In the genomic region with DNA sequence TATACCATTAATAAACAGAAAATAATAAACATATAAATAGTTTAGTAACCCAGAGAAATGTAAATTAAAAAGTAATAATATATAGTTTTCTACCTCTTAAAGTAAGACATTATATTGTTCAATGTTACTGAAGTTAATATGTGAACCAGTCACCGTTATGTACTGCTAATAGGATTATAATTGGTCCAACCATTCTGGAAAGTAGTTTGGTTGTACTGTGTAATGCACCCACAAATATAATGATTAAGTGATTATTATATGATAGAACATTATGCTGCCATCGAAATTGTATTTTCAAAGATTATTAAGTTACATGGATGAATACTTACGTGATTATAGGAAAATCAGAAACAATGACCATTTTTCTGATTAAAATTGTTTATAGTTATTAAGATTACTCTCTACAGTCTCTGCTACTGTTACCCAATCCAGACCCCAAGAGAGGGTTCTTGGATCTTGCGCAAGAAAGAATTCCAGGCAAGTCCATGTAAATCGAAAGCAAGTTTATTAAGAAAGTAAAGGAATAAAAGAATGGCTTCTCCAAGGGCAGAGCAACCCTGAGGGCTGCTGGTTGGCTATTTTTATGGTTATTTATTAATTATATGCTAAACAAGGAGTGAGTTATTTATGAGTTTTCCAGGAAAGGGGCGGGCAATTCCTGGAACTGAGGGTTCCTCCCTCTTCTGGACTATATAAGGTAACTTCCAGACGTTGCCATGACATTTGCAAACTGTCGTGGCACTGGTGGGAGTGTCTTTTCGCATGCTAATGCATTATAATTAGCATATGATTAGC, we compare ENCODE assay signal across 16 cellular contexts. TPM values are rescaled to one million over a fixed set of nuclear protein-coding genes. Genes with fewer than 3 reads are reported as not detected.
DNase-seq lines count a peak whose midpoint lies in the region; ATAC-seq and TF ChIP-seq lines count a peak whose summit lies in the region.
"Had no signal": no experiment of that assay in that cellular context is flagged by ENCODE, and none has a peak within 500 bp of the region (broad histone marks: within the 10 kb centered on the region; RNA-seq: fewer than 3 reads in every experiment).

No MANE protein-coding gene starts in this region.

- no peaks in the 10 kb centered on the region for H3K4me1 ChIP-seq in colonic mucosa
- H3K4me1 ChIP-seq in iPS DF 6.9 (ENCODE audit: control insufficient read depth, insufficient read depth, low read length), result no peaks in the 10 kb centered on the region
- H3K4me1 ChIP-seq: gastrocnemius medialis, thyroid gland had no signal

- H3K27me3 Mint-ChIP-seq in glutamatergic neuron (ENCODE audit: unreplicated experiment) (peaks cover 2% of the 10 kb centered on the region), type B pancreatic cell (no peaks in the 10 kb centered on the region)
- no peaks in the 10 kb centered on the region for H3K27me3 Mint-ChIP-seq in stimulated activated naive CD8-positive, alpha-beta T cell treated with anti-CD3 and anti-CD28 coated beads, Interleukin-15, amount 100 ng/mL, for 72 hours
- H3K27me3 Mint-ChIP-seq: activated T-cell treated with anti-CD3 and anti-CD28 coated beads, Interleukin-2, amount 50 U/mL, for 24 hours had no signal

- no peaks in the 10 kb centered on the region for H3K4me1 Mint-ChIP-seq in glutamatergic neuron (ENCODE audit: low read depth, unreplicated experiment)
- no peaks in the 10 kb centered on the region for H3K4me1 Mint-ChIP-seq in stimulated activated naive CD8-positive, alpha-beta T cell treated with anti-CD3 and anti-CD28 coated beads, Interleukin-15, amount 100 ng/mL, for 72 hours
- no peaks in the 10 kb centered on the region for H3K4me1 Mint-ChIP-seq in type B pancreatic cell (ENCODE audit: unreplicated experiment)

- H3K27ac Mint-ChIP-seq in glutamatergic neuron (ENCODE audit: unreplicated experiment), result no peak overlapping the region
- H3K27ac Mint-ChIP-seq in stimulated activated naive CD8-positive, alpha-beta T cell treated with anti-CD3 and anti-CD28 coated beads, Interleukin-15, amount 100 ng/mL, for 72 hours, result no peak overlapping the region
- no peak overlapping the region for H3K27ac Mint-ChIP-seq in type B pancreatic cell
- H3K27ac Mint-ChIP-seq: activated T-cell treated with anti-CD3 and anti-CD28 coated beads, Interleukin-2, amount 50 U/mL, for 24 hours had no signal

- TF ChIP-seq CTCF in colonic mucosa (IDR thresholded peaks at IDR 0.05), result no peak
- no peak for TF ChIP-seq CTCF in glutamatergic neuron (IDR thresholded peaks at IDR 0.05; ENCODE audit: partially characterized antibody, unreplicated experiment)
- TF ChIP-seq CTCF in type B pancreatic cell (conservative IDR thresholded peaks at IDR 0.05), result no peak

- H3K36me3 Mint-ChIP-seq in glutamatergic neuron (ENCODE audit: unreplicated experiment) (no peaks in the 10 kb centered on the region), type B pancreatic cell (peaks cover 16% of the 10 kb centered on the region)

- H3K9me3 ChIP-seq in colonic mucosa (no peaks in the 10 kb centered on the region), iPS DF 6.9 (ENCODE audit: control insufficient read depth, insufficient read depth, low read length) (no peaks in the 10 kb centered on the region)
- H3K9me3 ChIP-seq: gastrocnemius medialis, thyroid gland had no signal

- H3K27me3 ChIP-seq in colonic mucosa (no peaks in the 10 kb centered on the region), iPS DF 6.9 (ENCODE audit: control insufficient read depth, insufficient read depth, low read length) (no peaks in the 10 kb centered on the region)
- H3K27me3 ChIP-seq: gastrocnemius medialis, thyroid gland had no signal

- DNase-seq in ELF-1 (ENCODE audit: low read depth, low spot score), result peak; percentile 24
- DNase-seq in colonic mucosa, result peak; percentile 50
- DNase-seq in iPS DF 6.9 (ENCODE audit: low read depth, low spot score), result peak; percentile 7
- peak; percentile 14 for DNase-seq in skeletal muscle cell (ENCODE audit: low read depth)
- DNase-seq in Kasumi-1 (lab: John Stamatoyannopoulos, UW), result no peak
- DNase-seq in glutamatergic neuron, result no peak
- DNase-seq in stimulated activated naive CD8-positive, alpha-beta T cell treated with anti-CD3 and anti-CD28 coated beads, Interleukin-15, amount 100 ng/mL, for 72 hours, result no peak
- DNase-seq in type B pancreatic cell (ENCODE audit: extremely low spot score, unreplicated experiment), result no peak
- DNase-seq: activated T-cell treated with anti-CD3 and anti-CD28 coated beads, Interleukin-2, amount 50 U/mL, for 24 hours; amniotic stem cell; DMS79 treated with DMSO at 0.1 percent for 48 hours; KBM-7; NCI-H1436 treated with DMSO at 0.1 percent for 48 hours; NCI-H446 treated with DMSO at 0.1 percent for 48 hours; thyroid gland had no signal

- WGBS in iPS DF 6.9 (ENCODE audit: insufficient coverage, insufficient read length), result no CpG with 5 or more reads among the region's 9 CpGs

- H3K9me3 Mint-ChIP-seq in glutamatergic neuron (ENCODE audit: unreplicated experiment), result no peaks in the 10 kb centered on the region
- H3K9me3 Mint-ChIP-seq in stimulated activated naive CD8-positive, alpha-beta T cell treated with anti-CD3 and anti-CD28 coated beads, Interleukin-15, amount 100 ng/mL, for 72 hours, result no peaks in the 10 kb centered on the region
- H3K9me3 Mint-ChIP-seq in type B pancreatic cell, result peaks cover 5% of the 10 kb centered on the region

- H3K27ac ChIP-seq in colonic mucosa (no peak overlapping the region), iPS DF 6.9 (ENCODE audit: low read length) (no peak overlapping the region)

- no peaks in the 10 kb centered on the region for H3K36me3 ChIP-seq in colonic mucosa
- H3K36me3 ChIP-seq in iPS DF 6.9 (ENCODE audit: control insufficient read depth, insufficient read depth, low read length), result no peaks in the 10 kb centered on the region
- H3K36me3 ChIP-seq: gastrocnemius medialis, thyroid gland had no signal

- no peak for ATAC-seq in stimulated activated naive CD8-positive, alpha-beta T cell treated with anti-CD3 and anti-CD28 coated beads, Interleukin-15, amount 100 ng/mL, for 72 hours

- intact Hi-C loops in colonic mucosa (cut with DNase I), result no loop called here

- H3K4me3 ChIP-seq in colonic mucosa (no peak overlapping the region), iPS DF 6.9 (ENCODE audit: low read length) (no peak overlapping the region), skeletal muscle cell (ENCODE audit: low read depth, low read length) (no peak overlapping the region)
- H3K4me3 ChIP-seq: gastrocnemius medialis, thyroid gland had no signal

- H3K4me3 Mint-ChIP-seq in glutamatergic neuron (ENCODE audit: unreplicated experiment), result no peak overlapping the region
- H3K4me3 Mint-ChIP-seq in stimulated activated naive CD8-positive, alpha-beta T cell treated with anti-CD3 and anti-CD28 coated beads, Interleukin-15, amount 100 ng/mL, for 72 hours, result no peak overlapping the region
- no peak overlapping the region for H3K4me3 Mint-ChIP-seq in type B pancreatic cell
- H3K4me3 Mint-ChIP-seq: activated T-cell treated with anti-CD3 and anti-CD28 coated beads, Interleukin-2, amount 50 U/mL, for 24 hours had no signal

- H3K9ac ChIP-seq in colonic mucosa (ENCODE audit: low read depth in 2 of 2, low read length in 2 of 2), result no peak overlapping the region

RNA-seq across cellular contexts. Expression of a gene that starts 50.1 kb away (rescaled TPM):
- total RNA-seq in colonic mucosa (10 to 100 TPM; 25.0 to 36.4 TPM), glutamatergic neuron (ENCODE audit: unreplicated experiment) (25.7 TPM), type B pancreatic cell (ENCODE audit: low replicate concordance) (25.7 and 39.3 TPM in 2 replicates)

Comparison
In these comparisons a context has a peak if more than half of its experiments do, and no peak if none do; other contexts are left out.
1. DNase-seq: peak in ELF-1 (single experiment), colonic mucosa (single experiment), iPS DF 6.9 (single experiment) and skeletal muscle cell (single experiment); none in Kasumi-1 (0 of 2), glutamatergic neuron (single experiment), stimulated activated naive CD8-positive, alpha-beta T cell treated with anti-CD3 and anti-CD28 coated beads, Interleukin-15, amount 100 ng/mL, for 72 hours (0 of 2) and type B pancreatic cell (single experiment).